12 cellular contexts compared by ENCODE assay signal in the genomic region with DNA sequence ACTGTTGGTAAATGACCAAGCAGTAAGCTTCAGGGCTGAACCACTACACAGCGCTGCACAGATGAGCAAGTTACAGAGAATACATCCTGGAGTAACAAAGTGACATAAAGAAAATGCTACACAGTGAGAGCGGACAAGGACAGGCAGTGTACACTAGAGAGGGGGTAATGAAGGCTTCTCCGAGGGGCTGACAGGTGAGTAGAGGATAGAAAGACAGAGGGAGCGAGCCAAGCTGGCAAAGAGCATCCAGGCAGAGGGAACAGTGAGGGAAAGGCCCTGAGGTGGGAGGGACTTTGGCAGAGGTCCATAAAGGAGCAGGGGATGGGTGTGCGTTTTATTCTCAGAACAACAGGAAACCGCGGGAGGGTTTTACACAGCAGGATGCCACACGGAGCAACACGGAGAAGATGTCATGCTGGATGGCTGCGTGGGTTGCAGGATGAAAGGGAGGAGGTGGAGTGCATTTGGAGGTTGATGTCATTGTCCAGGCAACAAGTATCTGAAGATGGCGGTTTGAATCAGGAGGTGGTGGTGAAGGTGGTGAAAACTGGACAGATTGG. TPM values are rescaled to one million over a fixed set of nuclear protein-coding genes. Genes with fewer than 3 reads are reported as not detected.
DNase-seq lines count a peak whose midpoint lies in the region; ATAC-seq and TF ChIP-seq lines count a peak whose summit lies in the region.
"Had no signal": no experiment of that assay in that cellular context is flagged by ENCODE, and none has a peak within 500 bp of the region (broad histone marks: within the 10 kb centered on the region; RNA-seq: fewer than 3 reads in every experiment).

No MANE protein-coding gene starts in this region.

- H3K27ac Mint-ChIP-seq in activated CD8-positive, alpha-beta T cell treated with anti-CD3 and anti-CD28 coated beads, Interleukin-2, amount 10 ng/mL, durations not matched to agents 7 days and 5 days: peak overlapping the region; percentile 92
- peak overlapping the region; percentile 86 for H3K27ac Mint-ChIP-seq in stimulated activated effector memory CD8-positive, alpha-beta T cell treated with anti-CD3 and anti-CD28 coated beads, Interleukin-12 subunit alpha, Interleukin-12 subunit beta, amount 100 ng/mL, for 72 hours
- H3K27ac Mint-ChIP-seq: IgD-negative memory B cell had no signal

- DNase-seq in Peyer's patch (peak in 2 of 3 donors; percentile 16 to 40), posterior vena cava (ENCODE audit: low spot score) (no peak), brain microvascular endothelial cell (no peak)
- peak; percentile 65 for DNase-seq in activated CD8-positive, alpha-beta T cell treated with anti-CD3 and anti-CD28 coated beads, Interleukin-2, amount 10 ng/mL, durations not matched to agents 7 days and 5 days
- peak; percentile 84 for DNase-seq in central memory CD4-positive, alpha-beta T cell
- no peak for DNase-seq in stimulated activated effector memory CD8-positive, alpha-beta T cell treated with anti-CD3 and anti-CD28 coated beads, Interleukin-12 subunit alpha, Interleukin-12 subunit beta, amount 100 ng/mL, for 72 hours (ENCODE audit: low spot score in 2 of 2)
- DNase-seq: DMS79 had no signal

- peaks cover 11% of the 10 kb centered on the region for H3K27me3 Mint-ChIP-seq in activated CD8-positive, alpha-beta T cell treated with anti-CD3 and anti-CD28 coated beads, Interleukin-2, amount 10 ng/mL, durations not matched to agents 7 days and 5 days (ENCODE audit: low read depth)

- H3K27ac ChIP-seq in Peyer's patch: no peak overlapping the region
- H3K27ac ChIP-seq in brain microvascular endothelial cell: no peak overlapping the region

- ATAC-seq in activated CD8-positive, alpha-beta T cell treated with anti-CD3 and anti-CD28 coated beads, Interleukin-2, amount 10 ng/mL, durations not matched to agents 7 days and 5 days: peak; percentile 79
- peak; percentile 72 for ATAC-seq in stimulated activated effector memory CD8-positive, alpha-beta T cell treated with anti-CD3 and anti-CD28 coated beads, Interleukin-12 subunit alpha, Interleukin-12 subunit beta, amount 100 ng/mL, for 72 hours
- ATAC-seq in HG03432 (IDR thresholded peaks at IDR 0.05; ENCODE audit: unreplicated experiment): no peak

- CTCF ChIA-PET in activated CD8-positive, alpha-beta T cell treated with anti-CD3 and anti-CD28 coated beads, Interleukin-2, amount 10 ng/mL, durations not matched to agents 7 days and 5 days (lab: Charles Lee): interaction anchor here (1.0 to 3.3 kb wide), 6 partner anchors 14 to 370 kb away, joined by 3 to 15 read pairs (median 5); partner anchors contain the start of gene WNT7A

- POLR2A ChIA-PET in activated CD8-positive, alpha-beta T cell treated with anti-CD3 and anti-CD28 coated beads, Interleukin-2, amount 10 ng/mL, durations not matched to agents 7 days and 5 days (lab: Charles Lee): no interaction called here

- no peak overlapping the region for H3K4me3 ChIP-seq in Peyer's patch
- H3K4me3 ChIP-seq in brain microvascular endothelial cell (ENCODE audit: low read depth, low read length): no peak overlapping the region

- peaks cover 34% of the 10 kb centered on the region for H3K4me1 Mint-ChIP-seq in activated CD8-positive, alpha-beta T cell treated with anti-CD3 and anti-CD28 coated beads, Interleukin-2, amount 10 ng/mL, durations not matched to agents 7 days and 5 days (ENCODE audit: low read depth)
- H3K4me1 Mint-ChIP-seq in stimulated activated effector memory CD8-positive, alpha-beta T cell treated with anti-CD3 and anti-CD28 coated beads, Interleukin-12 subunit alpha, Interleukin-12 subunit beta, amount 100 ng/mL, for 72 hours: peaks cover 44% of the 10 kb centered on the region

- H3K9me3 ChIP-seq in Peyer's patch: no peaks in the 10 kb centered on the region

- H3K36me3 ChIP-seq in Peyer's patch: no peaks in the 10 kb centered on the region
- no peaks in the 10 kb centered on the region for H3K36me3 ChIP-seq in brain microvascular endothelial cell (replicated peaks)

- peaks cover 2% of the 10 kb centered on the region for H3K36me3 Mint-ChIP-seq in activated CD8-positive, alpha-beta T cell treated with anti-CD3 and anti-CD28 coated beads, Interleukin-2, amount 10 ng/mL, durations not matched to agents 7 days and 5 days (ENCODE audit: low read depth)
- H3K36me3 Mint-ChIP-seq in stimulated activated effector memory CD8-positive, alpha-beta T cell treated with anti-CD3 and anti-CD28 coated beads, Interleukin-12 subunit alpha, Interleukin-12 subunit beta, amount 100 ng/mL, for 72 hours: no peaks in the 10 kb centered on the region

- TF ChIP-seq CTCF in Peyer's patch (IDR thresholded peaks at IDR 0.05) (no peak), brain microvascular endothelial cell (IDR thresholded peaks at IDR 0.05; ENCODE audit: low read depth, low read length, missing control alignments) (no peak)

- peak overlapping the region; percentile 36 for H3K4me3 Mint-ChIP-seq in activated CD8-positive, alpha-beta T cell treated with anti-CD3 and anti-CD28 coated beads, Interleukin-2, amount 10 ng/mL, durations not matched to agents 7 days and 5 days
- H3K4me3 Mint-ChIP-seq in stimulated activated effector memory CD8-positive, alpha-beta T cell treated with anti-CD3 and anti-CD28 coated beads, Interleukin-12 subunit alpha, Interleukin-12 subunit beta, amount 100 ng/mL, for 72 hours: peak overlapping the region; percentile 42

- no peak for TF ChIP-seq POLR2A in Peyer's patch (IDR thresholded peaks at IDR 0.05)

- intact Hi-C loops in posterior vena cava (cut with DNase I): no loop called here

- in situ Hi-C loops in brain microvascular endothelial cell (cut with HindIII; ENCODE audit: low pct_ligation_motif_present, low sequenced_read_pairs): no loop called here

- no peaks in the 10 kb centered on the region for H3K4me1 ChIP-seq in Peyer's patch

- H3K9me3 Mint-ChIP-seq in activated CD8-positive, alpha-beta T cell treated with anti-CD3 and anti-CD28 coated beads, Interleukin-2, amount 10 ng/mL, durations not matched to agents 7 days and 5 days (ENCODE audit: insufficient read depth): no peaks in the 10 kb centered on the region
- H3K9me3 Mint-ChIP-seq in stimulated activated effector memory CD8-positive, alpha-beta T cell treated with anti-CD3 and anti-CD28 coated beads, Interleukin-12 subunit alpha, Interleukin-12 subunit beta, amount 100 ng/mL, for 72 hours: no peaks in the 10 kb centered on the region

- H3K27me3 ChIP-seq in Peyer's patch (no peaks in the 10 kb centered on the region), brain microvascular endothelial cell (replicated peaks) (no peaks in the 10 kb centered on the region)

RNA-seq across cellular contexts. Expression of gene WNT7A, which starts 13.4 kb away (rescaled TPM):
- total RNA-seq in Peyer's patch (not detected), posterior vena cava (not detected)
- not detected for total RNA-seq in activated CD8-positive, alpha-beta T cell treated with anti-CD3 and anti-CD28 coated beads, Interleukin-2, amount 10 ng/mL, durations not matched to agents 7 days and 5 days
- total RNA-seq: fibroblast of lung; omental fat pad; T-helper 2 cell treated with Interferon-gamma antibody and Interleukin-4, amounts not matched to agents 100 ng/mL and 5 ng/mL, for 36 hours had no signal

Comparison
In these comparisons a context has a peak if more than half of its experiments do, and no peak if none do; other contexts are left out.
1. DNase-seq: peak in Peyer's patch (2 of 3), activated CD8-positive, alpha-beta T cell treated with anti-CD3 and anti-CD28 coated beads, Interleukin-2, amount 10 ng/mL, durations not matched to agents 7 days and 5 days (single experiment) and central memory CD4-positive, alpha-beta T cell (single experiment); none in stimulated activated effector memory CD8-positive, alpha-beta T cell treated with anti-CD3 and anti-CD28 coated beads, Interleukin-12 subunit alpha, Interleukin-12 subunit beta, amount 100 ng/mL, for 72 hours (0 of 2), posterior vena cava (single experiment) and brain microvascular endothelial cell (single experiment).